In the genomic region with DNA sequence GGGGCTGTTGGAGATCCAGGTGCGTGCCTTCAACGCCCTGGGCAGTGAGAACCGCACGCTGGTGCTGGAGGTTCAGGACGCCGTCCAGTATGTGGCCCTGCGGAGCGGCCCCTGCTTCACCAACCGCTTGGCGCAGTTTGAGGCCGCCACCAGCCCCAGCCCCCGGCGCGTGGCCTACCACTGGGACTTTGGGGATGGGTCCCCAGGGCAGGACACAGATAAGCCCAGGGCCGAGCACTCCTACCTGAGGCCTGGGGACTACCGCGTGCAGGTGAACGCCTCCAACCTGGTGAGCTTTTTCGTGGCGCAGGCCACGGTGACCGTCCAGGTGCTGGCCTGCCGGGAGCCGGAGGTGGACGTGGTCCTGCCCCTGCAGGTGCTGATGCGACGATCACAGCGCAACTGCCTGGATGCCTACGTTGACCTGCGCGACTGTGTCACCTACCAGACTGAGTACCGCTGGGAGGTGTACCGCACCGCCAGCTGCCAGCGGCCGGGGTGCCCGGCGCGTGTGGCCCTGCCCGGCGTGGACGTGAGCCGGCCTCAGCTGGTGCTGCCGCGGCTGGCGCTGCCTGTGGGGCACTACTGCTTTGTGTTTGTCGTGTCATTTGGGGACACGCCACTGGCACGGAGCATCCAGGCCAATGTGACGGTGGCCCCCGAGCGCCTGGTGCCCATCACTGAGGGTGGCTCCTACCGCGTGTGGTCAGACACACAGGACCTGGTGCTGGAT, we compare ENCODE assay signal across 7 cellular contexts. TPM values are rescaled to one million over a fixed set of nuclear protein-coding genes. Genes with fewer than 3 reads are reported as not detected.
A peak's percentile ranks its signal among the peaks of the same experiment; 100 is the strongest.
DNase-seq lines count a peak whose midpoint lies in the region; ATAC-seq and TF ChIP-seq lines count a peak whose summit lies in the region.
"Not testable (repeated sequence)": the region's sequence is repeated elsewhere in the genome, so short reads cannot be mapped to it uniquely, and the experiment has no call there.

No MANE protein-coding gene starts in this region.

- not testable (repeated sequence) for H3K4me1 Mint-ChIP-seq in stimulated activated naive CD8-positive, alpha-beta T cell treated with anti-CD3 and anti-CD28 coated beads, Interleukin-15, amount 100 ng/mL, for 72 hours

- ATAC-seq in RWPE2 (ENCODE audit: low read depth) = not testable (repeated sequence)
- peak; percentile 9 for ATAC-seq in foreskin keratinocyte
- peak; percentile 50 to 60 for ATAC-seq in right cardiac atrium
- peak; percentile 50 to 57 for ATAC-seq in lower lobe of right lung
- ATAC-seq in stimulated activated naive CD8-positive, alpha-beta T cell treated with anti-CD3 and anti-CD28 coated beads, Interleukin-15, amount 100 ng/mL, for 72 hours = peak; percentile 22

- DNase-seq in RWPE2 (ENCODE audit: low spot score) (peak; percentile 54), right cardiac atrium (peak; percentile 3 to 32 (median 10)), lower lobe of right lung (peak; percentile 41), posterior vena cava (ENCODE audit: low spot score) (peak; percentile 20)
- peak; percentile 7 for DNase-seq in activated naive CD4-positive, alpha-beta T cell treated with anti-CD3 and anti-CD28 coated beads, Interleukin-2, amount 50 U/mL, for 16 hours
- not testable (repeated sequence) for DNase-seq in foreskin keratinocyte; stimulated activated naive CD8-positive, alpha-beta T cell treated with anti-CD3 and anti-CD28 coated beads, Interleukin-15, amount 100 ng/mL, for 72 hours

- H3K4me1 ChIP-seq in RWPE2 (ENCODE audit: insufficient read depth, poor library complexity, severe bottlenecking); foreskin keratinocyte; right cardiac atrium (ENCODE audit: control insufficient read depth, insufficient read depth, low read length); lower lobe of right lung: not testable (repeated sequence)

- intact Hi-C loops in right cardiac atrium (cut with DNase I); lower lobe of right lung (cut with DNase I); posterior vena cava (cut with DNase I): not testable (repeated sequence)

- H3K27me3 Mint-ChIP-seq in stimulated activated naive CD8-positive, alpha-beta T cell treated with anti-CD3 and anti-CD28 coated beads, Interleukin-15, amount 100 ng/mL, for 72 hours = not testable (repeated sequence)

- not testable (repeated sequence) for H3K27me3 ChIP-seq in RWPE2 (ENCODE audit: insufficient read depth, poor library complexity, severe bottlenecking); foreskin keratinocyte; right cardiac atrium (ENCODE audit: control insufficient read depth, insufficient read depth); lower lobe of right lung (ENCODE audit: low read depth)

- 96% methylated on average over 34 of the region's 54 CpGs for WGBS in right cardiac atrium

- H3K9me3 Mint-ChIP-seq in stimulated activated naive CD8-positive, alpha-beta T cell treated with anti-CD3 and anti-CD28 coated beads, Interleukin-15, amount 100 ng/mL, for 72 hours = not testable (repeated sequence)

- H3K36me3 ChIP-seq in RWPE2 (ENCODE audit: low read depth); lower lobe of right lung: not testable (repeated sequence)

- H3K4me3 ChIP-seq in RWPE2 (ENCODE audit: severe bottlenecking); right cardiac atrium (ENCODE audit: low read length); lower lobe of right lung: not testable (repeated sequence)

- not testable (repeated sequence) for H3K9me3 ChIP-seq in RWPE2 (ENCODE audit: severe bottlenecking); right cardiac atrium (ENCODE audit: control insufficient read depth, low read length); lower lobe of right lung

- H3K4me3 Mint-ChIP-seq in stimulated activated naive CD8-positive, alpha-beta T cell treated with anti-CD3 and anti-CD28 coated beads, Interleukin-15, amount 100 ng/mL, for 72 hours = not testable (repeated sequence)

- H3K27ac Mint-ChIP-seq in stimulated activated naive CD8-positive, alpha-beta T cell treated with anti-CD3 and anti-CD28 coated beads, Interleukin-15, amount 100 ng/mL, for 72 hours = not testable (repeated sequence)

- not testable (repeated sequence) for H3K27ac ChIP-seq in RWPE2 (ENCODE audit: poor library complexity, severe bottlenecking); foreskin keratinocyte; right cardiac atrium (ENCODE audit: low read length); lower lobe of right lung

- not testable (repeated sequence) for TF ChIP-seq CTCF in RWPE2 (IDR thresholded peaks at IDR 0.05; ENCODE audit: poor library complexity, severe bottlenecking); foreskin keratinocyte (conservative IDR thresholded peaks at IDR 0.05); lower lobe of right lung (IDR thresholded peaks at IDR 0.05)

RNA-seq across cellular contexts. Expression of gene NPIPA7, which starts 12.2 kb away (rescaled TPM):
- total RNA-seq in foreskin keratinocyte (7.1 and 7.5 TPM in 2 replicates), right cardiac atrium (1 to 10 TPM; 2.2 to 5.1 (median 3.2) TPM), lower lobe of right lung (10.0 TPM), posterior vena cava (10 to 100 TPM in 1 of 2 donors, 1 to 10 TPM in 1; 4.5 to 15.9 TPM)
- polyA plus RNA-seq in foreskin keratinocyte (7.6 and 12.2 TPM in 2 replicates), right cardiac atrium (7.4 TPM)
